ENCODE assay signal across 15 cellular contexts in the genomic region with DNA sequence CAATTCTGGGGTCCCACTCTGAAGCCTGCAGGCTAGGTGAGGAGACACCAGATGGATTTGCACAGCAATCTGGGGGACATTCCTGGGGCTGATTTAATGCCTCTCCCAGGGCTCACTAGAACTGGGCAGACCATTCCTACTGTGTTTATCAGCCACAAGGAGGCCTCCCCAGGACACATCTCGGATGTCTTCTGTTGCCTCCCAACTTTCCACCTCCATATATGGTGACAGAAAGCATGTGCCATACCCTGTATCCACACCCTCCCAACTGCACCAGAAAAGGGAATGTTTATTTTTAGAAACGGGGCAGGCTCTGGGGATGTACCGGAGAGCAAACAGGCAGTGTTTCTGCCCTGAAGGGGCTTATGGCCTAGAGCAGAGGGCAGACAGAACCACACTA.
DNase-seq lines count a peak whose midpoint lies in the region; ATAC-seq and TF ChIP-seq lines count a peak whose summit lies in the region.
"Had no signal": no experiment of that assay in that cellular context is flagged by ENCODE, and none has a peak within 500 bp of the region (broad histone marks: within the 10 kb centered on the region; RNA-seq: fewer than 3 reads in every experiment).

No MANE protein-coding gene starts in this region.

- H3K4ac ChIP-seq in mesendoderm (ENCODE audit: low read depth, low read length), result no peak overlapping the region

- H4K5ac ChIP-seq in mesendoderm (ENCODE audit: low read length), result no peak overlapping the region

- DNase-seq in brain microvascular endothelial cell (peak; percentile 22), mesendoderm (peak; percentile 42), uterus (peak in 1 of 2 donors; percentile 46), DMS79 treated with DMSO at 0.1 percent for 48 hours (lab: John Stamatoyannopoulos, UW) (no peak)
- no peak for DNase-seq in stimulated activated CD4-positive, alpha-beta T cell treated with anti-CD3 and anti-CD28 coated beads, Interleukin-15, amount 100 ng/mL, for 24 hours
- DNase-seq: colonic mucosa, DMS79, hippocampal formation, NCI-H2081, NCI-H524 treated with DMSO at 0.1 percent for 48 hours, SK-N-SH had no signal

- in situ Hi-C loops in brain microvascular endothelial cell (cut with HindIII; ENCODE audit: low pct_ligation_motif_present, low sequenced_read_pairs), result no loop called here

- TF ChIP-seq POLR2A in uterus (IDR thresholded peaks at IDR 0.05), result no peak

- H2AK5ac ChIP-seq in mesendoderm (ENCODE audit: low read length), result no peak overlapping the region

- H3K4me1 ChIP-seq in HUES6 (ENCODE audit: control insufficient read depth, insufficient read depth, low read length) (peaks cover 3% of the 10 kb centered on the region; the same call in 1 of the 2 replicates), mesendoderm (ENCODE audit: control insufficient read depth, low read depth, low read length) (no peaks in the 10 kb centered on the region), uterus (no peaks in the 10 kb centered on the region)
- H3K4me1 ChIP-seq: colonic mucosa had no signal

- H2BK5ac ChIP-seq in mesendoderm (ENCODE audit: low read length), result no peak overlapping the region

- no peaks in the 10 kb centered on the region for H3K27me3 ChIP-seq in HUES6 (ENCODE audit: control insufficient read depth, insufficient read depth, low read length)
- no peaks in the 10 kb centered on the region for H3K27me3 ChIP-seq in brain microvascular endothelial cell (replicated peaks)
- no peaks in the 10 kb centered on the region for H3K27me3 ChIP-seq in mesendoderm (ENCODE audit: insufficient read depth, low read length, poor library complexity)
- no peaks in the 10 kb centered on the region for H3K27me3 ChIP-seq in uterus
- H3K27me3 ChIP-seq: colonic mucosa had no signal

- no peak overlapping the region for H3K23ac ChIP-seq in mesendoderm (ENCODE audit: low read length)

- no peak overlapping the region for H3K4me2 ChIP-seq in mesendoderm (ENCODE audit: low read length)
- H3K4me2 ChIP-seq: SK-N-SH had no signal

- WGBS in mesendoderm (ENCODE audit: extremely low coverage, insufficient coverage, low lambda C conversion rate), result no CpG with 5 or more reads among the region's 3 CpGs

- no peak overlapping the region for H3K18ac ChIP-seq in mesendoderm (ENCODE audit: low read length)

- H4K8ac ChIP-seq in mesendoderm (ENCODE audit: low read depth, low read length), result no peak overlapping the region

- peak overlapping the region; percentile 5 for H3K9ac ChIP-seq in HUES6 (ENCODE audit: low read length)
- H3K9ac ChIP-seq in mesendoderm (ENCODE audit: low read length), result no peak overlapping the region
- H3K9ac ChIP-seq: SK-N-SH had no signal

- TF ChIP-seq CTCF in brain microvascular endothelial cell (IDR thresholded peaks at IDR 0.05; ENCODE audit: low read depth, low read length, missing control alignments) (peak; percentile 6), uterus (IDR thresholded peaks at IDR 0.05) (peak in 1 of 4 experiments; percentile 12)

- H3K27ac ChIP-seq in HUES6 (ENCODE audit: low read depth, low read length) (no peak overlapping the region), brain microvascular endothelial cell (no peak overlapping the region), mesendoderm (ENCODE audit: low read depth, low read length) (no peak overlapping the region), uterus (peak overlapping the region; percentile 62 to 83)
- H3K27ac ChIP-seq: C4-2B, colonic mucosa, thoracic aorta had no signal

- H3K56ac ChIP-seq in mesendoderm (ENCODE audit: low read length), result no peak overlapping the region

- H3K9me3 ChIP-seq in HUES6 (ENCODE audit: control insufficient read depth, insufficient read depth, low read depth, low read length) (no peaks in the 10 kb centered on the region), uterus (no peaks in the 10 kb centered on the region)
- H3K9me3 ChIP-seq: colonic mucosa, SK-N-SH, thoracic aorta had no signal

- H3K4me3 ChIP-seq in HUES6 (ENCODE audit: low read depth, low read length), result no peak overlapping the region
- no peak overlapping the region for H3K4me3 ChIP-seq in brain microvascular endothelial cell (ENCODE audit: low read depth, low read length)
- no peak overlapping the region for H3K4me3 ChIP-seq in mesendoderm (ENCODE audit: low read length)
- no peak overlapping the region for H3K4me3 ChIP-seq in uterus
- H3K4me3 ChIP-seq: colonic mucosa, thoracic aorta had no signal

- H2BK120ac ChIP-seq in mesendoderm (ENCODE audit: low read depth, low read length), result no peak overlapping the region

- intact Hi-C loops in uterus (cut with DNase I; ENCODE audit: low total_unique reads), result no loop called here

- no peak overlapping the region for H2BK15ac ChIP-seq in mesendoderm (replicated peaks; ENCODE audit: low read depth)

- H3K36me3 ChIP-seq in HUES6 (ENCODE audit: control insufficient read depth, insufficient read depth, low read length) (no peaks in the 10 kb centered on the region), brain microvascular endothelial cell (replicated peaks) (no peaks in the 10 kb centered on the region), mesendoderm (ENCODE audit: control insufficient read depth, insufficient read depth, low read length) (no peaks in the 10 kb centered on the region), uterus (no peaks in the 10 kb centered on the region)
- H3K36me3 ChIP-seq: colonic mucosa, thoracic aorta had no signal

- H3K79me2 ChIP-seq in mesendoderm (ENCODE audit: control insufficient read depth, insufficient read depth, low read length), result no peaks in the 10 kb centered on the region

- H3K79me1 ChIP-seq in mesendoderm (ENCODE audit: low read length), result no peaks in the 10 kb centered on the region

- no peak for ATAC-seq in HG03045 (IDR thresholded peaks at IDR 0.05; ENCODE audit: unreplicated experiment)

Comparison
In these comparisons a context has a peak if more than half of its experiments do, and no peak if none do; other contexts are left out.
1. H3K27ac ChIP-seq: peak in uterus (2 of 2); none in HUES6 (single experiment), brain microvascular endothelial cell (single experiment) and mesendoderm (single experiment).
2. DNase-seq: peak in brain microvascular endothelial cell (single experiment) and mesendoderm (single experiment); none in stimulated activated CD4-positive, alpha-beta T cell treated with anti-CD3 and anti-CD28 coated beads, Interleukin-15, amount 100 ng/mL, for 24 hours (single experiment) and DMS79 treated with DMSO at 0.1 percent for 48 hours (single experiment).